12 cellular contexts compared by ENCODE assay signal in genomic region chr1:17878837-17879236, GRCh38.
DNase-seq lines count a peak whose midpoint lies in the region; FAIRE-seq and TF ChIP-seq lines count a peak whose summit lies in the region.
"Had no signal": no experiment of that assay in that cellular context is flagged by ENCODE, and none has a peak within 500 bp of the region (broad histone marks: within the 10 kb centered on the region; RNA-seq: fewer than 3 reads in every experiment).

No MANE protein-coding gene starts in this region.

- H3K9me3 Mint-ChIP-seq in endothelial cell (ENCODE audit: unreplicated experiment), result no peaks in the 10 kb centered on the region

- H3K4me3 ChIP-seq in mammary epithelial cell (replicated peaks in 1 of 3; ENCODE audit: insufficient read depth in 1 of 3, low read depth in 2 of 3, low read length in 3 of 3), result no peak overlapping the region
- H3K4me3 ChIP-seq in MM.1S (ENCODE audit: low read length), result no peak overlapping the region
- H3K4me3 ChIP-seq: K562 had no signal

- H3K79me2 ChIP-seq in mammary epithelial cell (ENCODE audit: insufficient read depth, low read length) (no peaks in the 10 kb centered on the region), MM.1S (ENCODE audit: low read length) (no peaks in the 10 kb centered on the region)

- in situ Hi-C loops in mammary epithelial cell (cut with MboI; ENCODE audit: low sequenced_read_pairs in 2 of 2), result no loop called here

- no peak overlapping the region for H2AFZ ChIP-seq in mammary epithelial cell (ENCODE audit: low read depth, low read length)
- H2AFZ ChIP-seq in MM.1S (ENCODE audit: low read length), result no peak overlapping the region

- no peaks in the 10 kb centered on the region for H3F3A ChIP-seq in MM.1S (ENCODE audit: insufficient read depth, low read length)

- BruUV-seq in mammary epithelial cell (replicated peaks; lab: Mats Ljungman, UMichigan), result no TSS peak

- DNase-seq in AG08396 (ENCODE audit: low spot score), result peak; percentile 82
- DNase-seq in HTR-8/SVneo (ENCODE audit: insufficient read length, low spot score), result peak; percentile 60
- DNase-seq in mammary epithelial cell, result peak; percentile 8
- DNase-seq in kidney tubule cell (ENCODE audit: low spot score), result peak; percentile 82
- no peak for DNase-seq in endothelial cell (ENCODE audit: low spot score)
- no peak for DNase-seq in GM10266 (ENCODE audit: extremely low spot score)
- DNase-seq in MM.1S, result no peak
- no peak for DNase-seq in NCI-H1105 treated with DMSO at 0.1 percent for 48 hours (lab: John Stamatoyannopoulos, UW)
- DNase-seq: C1 segment of cervical spinal cord; effector memory CD4-positive, alpha-beta T cell; NCI-H2081 treated with DMSO at 0.1 percent for 48 hours had no signal

- intact Hi-C loops in mammary epithelial cell (cut with micrococcal nuclease), result no loop called here

- H3K27me3 Mint-ChIP-seq in endothelial cell (ENCODE audit: unreplicated experiment), result peaks cover 5% of the 10 kb centered on the region

- no peaks in the 10 kb centered on the region for H3K36me3 ChIP-seq in mammary epithelial cell (ENCODE audit: insufficient read depth, low read length)
- no peaks in the 10 kb centered on the region for H3K36me3 ChIP-seq in MM.1S (replicated peaks; ENCODE audit: insufficient read depth, low read length)

- H3K4me2 ChIP-seq in mammary epithelial cell (ENCODE audit: insufficient read depth, low read depth, low read length) (no peak overlapping the region), MM.1S (ENCODE audit: low read depth, low read length) (no peak overlapping the region)

- H3K27me3 ChIP-seq in mammary epithelial cell (ENCODE audit: insufficient read depth, low read length) (no peaks in the 10 kb centered on the region), MM.1S (replicated peaks; ENCODE audit: insufficient read depth, low read length) (peaks cover 90% of the 10 kb centered on the region)

- H3K27ac Mint-ChIP-seq in endothelial cell (ENCODE audit: unreplicated experiment), result no peak overlapping the region

- H3K27ac ChIP-seq in mammary epithelial cell (ENCODE audit: insufficient read depth, low read depth, low read length) (no peak overlapping the region), MM.1S (ENCODE audit: low read length) (no peak overlapping the region)

- no peaks in the 10 kb centered on the region for H3K9me3 ChIP-seq in mammary epithelial cell (replicated peaks; ENCODE audit: insufficient read depth, low read length)
- H3K9me3 ChIP-seq in MM.1S (replicated peaks; ENCODE audit: insufficient read depth, low read length), result no peaks in the 10 kb centered on the region

- no peaks in the 10 kb centered on the region for H3K9me2 ChIP-seq in MM.1S (replicated peaks; ENCODE audit: insufficient read depth, low read length)

- H3K4me1 Mint-ChIP-seq in endothelial cell (ENCODE audit: unreplicated experiment), result no peaks in the 10 kb centered on the region

- no peak overlapping the region for H3K9ac ChIP-seq in mammary epithelial cell (ENCODE audit: insufficient read depth, low read length)
- H3K9ac ChIP-seq in MM.1S (ENCODE audit: low read length), result no peak overlapping the region

- CTCF ChIA-PET in mammary epithelial cell (lab: Charles Lee; ENCODE audit: low non-redundant PET), result no interaction called here

- no peaks in the 10 kb centered on the region for H3K36me3 Mint-ChIP-seq in endothelial cell (ENCODE audit: low read depth, unreplicated experiment)

- no peak overlapping the region for H3K4me3 Mint-ChIP-seq in endothelial cell (ENCODE audit: unreplicated experiment)

- H4K20me1 ChIP-seq in mammary epithelial cell (ENCODE audit: insufficient read depth, low read length) (no peaks in the 10 kb centered on the region), MM.1S (ENCODE audit: insufficient read depth, low read length) (no peaks in the 10 kb centered on the region)

- dilution Hi-C loops in mammary epithelial cell (cut with HindIII; ENCODE audit: low sequenced_read_pairs), result no loop called here

- TF ChIP-seq CTCF in mammary epithelial cell (conservative IDR thresholded peaks at IDR 0.05 in 1 of 2, IDR thresholded peaks at IDR 0.05 in 1 of 2; ENCODE audit: extremely low read depth in 1 of 2, insufficient read depth in 1 of 2, low read depth in 1 of 2, low read length in 2 of 2) (no peak), endothelial cell (IDR thresholded peaks at IDR 0.05; ENCODE audit: unreplicated experiment) (no peak), GM10266 (IDR thresholded peaks at IDR 0.05; ENCODE audit: control insufficient read depth, insufficient read depth, low read depth, missing control alignments) (no peak), MM.1S (IDR thresholded peaks at IDR 0.05; ENCODE audit: low read length) (no peak)

- H3K4me1 ChIP-seq in mammary epithelial cell (ENCODE audit: insufficient read depth, low read length) (peaks cover 20% of the 10 kb centered on the region), MM.1S (ENCODE audit: low read length) (no peaks in the 10 kb centered on the region)

- peak; percentile 67 for FAIRE-seq in HTR-8/SVneo (lab: Jason Lieb, UNC)
- FAIRE-seq: K562 had no signal

- WGBS in mammary epithelial cell (ENCODE audit: low coverage, missing lambda C conversion rate), result 33% methylated on average over 3 of the region's 3 CpGs

Comparison
In these comparisons a context has a peak if more than half of its experiments do, and no peak if none do; other contexts are left out.
1. DNase-seq: peak in AG08396 (single experiment), HTR-8/SVneo (single experiment), mammary epithelial cell (single experiment) and kidney tubule cell (single experiment); none in endothelial cell (single experiment), GM10266 (single experiment), MM.1S (single experiment) and NCI-H1105 treated with DMSO at 0.1 percent for 48 hours (single experiment).